Comparison of ENCODE assay signal across 21 cellular contexts in the genomic region with DNA sequence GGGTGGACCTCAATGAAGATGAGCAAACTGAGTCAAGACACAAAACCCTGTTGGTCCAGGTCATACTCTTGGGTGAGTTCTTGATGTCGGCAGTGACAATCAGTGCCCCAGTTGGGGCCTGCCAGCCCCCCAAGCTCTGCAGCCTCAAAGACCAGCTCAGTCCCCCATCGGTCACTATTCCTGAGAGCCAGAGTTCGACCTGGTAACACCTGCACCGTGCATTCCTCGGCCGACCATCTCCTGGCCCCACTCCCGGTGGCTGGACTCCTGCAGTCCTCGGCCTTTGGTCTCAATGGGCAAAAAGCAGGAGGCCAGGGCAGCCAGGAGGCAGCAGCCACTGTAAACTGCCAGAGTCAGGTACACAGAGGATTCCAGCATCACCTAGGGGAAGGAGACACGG. TPM values are rescaled to one million over a fixed set of nuclear protein-coding genes. Genes with fewer than 3 reads are reported as not detected.
"Had no signal": no experiment of that assay in that cellular context is flagged by ENCODE, and none has a peak within 500 bp of the region (broad histone marks: within the 10 kb centered on the region; RNA-seq: fewer than 3 reads in every experiment).

No MANE protein-coding gene starts in this region.

- H3K9me3 ChIP-seq: MG63, Peyer's patch, SJCRH30 had no signal

- ATAC-seq: Right ventricle myocardium inferior, SK-N-SH treated with all-trans-retinoic acid at 6 μM for 48 hours had no signal

- DNase-seq: KBM-7, MG63, NCI-H1092 treated with DMSO at 0.1 percent for 48 hours, NCI-H1436, NCI-H187, NCI-H2029, NCI-H2081 treated with DMSO at 0.1 percent for 48 hours, NCI-H2171, NCI-H226, NCI-H446 treated with DMSO at 0.1 percent for 48 hours, NCI-H510A treated with DMSO at 0.1 percent for 48 hours, NCI-H526, NCI-H748 treated with DMSO at 0.1 percent for 48 hours, Peyer's patch, SHP77 treated with DMSO at 0.1 percent for 48 hours, SJCRH30, T-helper 1 cell had no signal

- H3K36me3 ChIP-seq: MG63, Peyer's patch, SJCRH30 had no signal

- H3K4me1 ChIP-seq: Peyer's patch had no signal

- H3K4me3 ChIP-seq: MG63, Peyer's patch, SJCRH30 had no signal

- H3K27me3 ChIP-seq: MG63, Peyer's patch, SJCRH30 had no signal

RNA-seq across cellular contexts. Expression of gene DAO, which starts 32.5 kb away (rescaled TPM):
- total RNA-seq: HT-29, Right ventricle myocardium inferior, RPMI7951, SJCRH30 had no signal
